ENCODE assay signal across 23 cellular contexts in genomic region chr16:71623597-71623996, GRCh38. TPM values are rescaled to one million over a fixed set of nuclear protein-coding genes. Genes with fewer than 3 reads are reported as not detected.
DNase-seq lines count a peak whose midpoint lies in the region; ATAC-seq and TF ChIP-seq lines count a peak whose summit lies in the region.
"Had no signal": no experiment of that assay in that cellular context is flagged by ENCODE, and none has a peak within 500 bp of the region (broad histone marks: within the 10 kb centered on the region; RNA-seq: fewer than 3 reads in every experiment).

No MANE protein-coding gene starts in this region.

- no peaks in the 10 kb centered on the region for H3K36me3 ChIP-seq in OCI-LY3 (replicated peaks; ENCODE audit: low read depth, low read length)
- no peaks in the 10 kb centered on the region for H3K36me3 ChIP-seq in smooth muscle cell (ENCODE audit: low read depth)
- no peaks in the 10 kb centered on the region for H3K36me3 ChIP-seq in CD8-positive, alpha-beta T cell (ENCODE audit: insufficient read depth, low read length)
- H3K36me3 ChIP-seq: BE2C had no signal

- TF ChIP-seq CTCF in OCI-LY3 (IDR thresholded peaks at IDR 0.05; ENCODE audit: low read depth, low read length) (no peak), smooth muscle cell (IDR thresholded peaks at IDR 0.05; ENCODE audit: borderline replicate concordance, insufficient read depth, poor library complexity, severe bottlenecking) (no peak)
- no peak for TF ChIP-seq CTCF in CD8-positive, alpha-beta T cell (IDR thresholded peaks at IDR 0.05)

- H3K79me2 ChIP-seq in OCI-LY3 (ENCODE audit: low read length) (no peaks in the 10 kb centered on the region), smooth muscle cell (ENCODE audit: low read depth) (no peaks in the 10 kb centered on the region)

- no peak overlapping the region for H3K27ac Mint-ChIP-seq in CD8-positive, alpha-beta T cell
- H3K27ac Mint-ChIP-seq: CD4-positive, alpha-beta memory T cell; H9; T-helper 17 cell had no signal

- no peak for DNase-seq in smooth muscle cell (lab: John Stamatoyannopoulos, UW; ENCODE audit: unreplicated experiment)
- DNase-seq in kidney glomerular epithelial cell (lab: John Stamatoyannopoulos, UW), result no peak
- DNase-seq in glomerular visceral epithelial cell (ENCODE audit: extremely low spot score), result no peak
- no peak for DNase-seq in nucleus accumbens (lab: John Stamatoyannopoulos, UW)
- DNase-seq in CD8-positive, alpha-beta T cell, result no peak
- DNase-seq: BE2C; CD4-positive, alpha-beta memory T cell; GF-D8; H9; KG1; NCI-H1092 treated with DMSO at 0.1 percent for 48 hours; NCI-H1694 treated with DMSO at 0.1 percent for 48 hours; NCI-H446; Right ventricle myocardium superior; SK-N-SH; T-helper 17 cell had no signal

- H3K4me3 ChIP-seq in OCI-LY3 (ENCODE audit: low read length), result no peak overlapping the region
- H3K4me3 ChIP-seq in smooth muscle cell, result no peak overlapping the region
- no peak overlapping the region for H3K4me3 ChIP-seq in CD8-positive, alpha-beta T cell (ENCODE audit: low read depth, low read length)

- H3K4me1 Mint-ChIP-seq in CD8-positive, alpha-beta T cell (ENCODE audit: low read depth), result peaks cover 7% of the 10 kb centered on the region

- H2AFZ ChIP-seq in OCI-LY3 (ENCODE audit: low read depth, low read length), result no peak overlapping the region
- no peak overlapping the region for H2AFZ ChIP-seq in smooth muscle cell (ENCODE audit: low read depth)

- intact Hi-C loops in CD8-positive, alpha-beta T cell (cut with DNase I, micrococcal nuclease), result no loop called here

- ATAC-seq in GM18502 (IDR thresholded peaks at IDR 0.05; ENCODE audit: poor library complexity, unreplicated experiment), result peak; percentile 49
- ATAC-seq in HG02798 (IDR thresholded peaks at IDR 0.05; ENCODE audit: poor library complexity, unreplicated experiment), result peak; percentile 37
- ATAC-seq in CD8-positive, alpha-beta T cell, result no peak
- ATAC-seq: Panc1, T-helper 17 cell had no signal

- 87% methylated on average over 3 of the region's 3 CpGs for WGBS in smooth muscle cell (ENCODE audit: low lambda C conversion rate)

- CTCF ChIA-PET in CD8-positive, alpha-beta T cell (lab: Charles Lee), result interaction anchor here (1.2 kb wide), 1 partner anchor 13 kb away, joined by 5 read pairs; no protein-coding TSS in a partner anchor

- H4K20me1 ChIP-seq in OCI-LY3 (ENCODE audit: insufficient read depth, low read length), result no peaks in the 10 kb centered on the region
- no peaks in the 10 kb centered on the region for H4K20me1 ChIP-seq in smooth muscle cell (ENCODE audit: low read depth)

- peaks cover 4% of the 10 kb centered on the region; the same call in 1 of the 2 replicates for H3K4me1 ChIP-seq in OCI-LY3 (ENCODE audit: low read length)
- H3K4me1 ChIP-seq in smooth muscle cell (ENCODE audit: low read depth), result no peaks in the 10 kb centered on the region
- peaks cover 8% of the 10 kb centered on the region for H3K4me1 ChIP-seq in CD8-positive, alpha-beta T cell (ENCODE audit: insufficient read depth, low read length)
- H3K4me1 ChIP-seq: BE2C had no signal

- H3K4me2 ChIP-seq in OCI-LY3 (ENCODE audit: low read length), result 0 out of 2 replicates have a peak overlapping the region, but pooled peaks have one; percentile 5
- H3K4me2 ChIP-seq in smooth muscle cell, result peak overlapping the region; percentile 40
- H3K4me2 ChIP-seq: SK-N-SH had no signal

- no peak overlapping the region for H3K4me3 Mint-ChIP-seq in CD8-positive, alpha-beta T cell
- H3K4me3 Mint-ChIP-seq: CD4-positive, alpha-beta memory T cell; H9; T-helper 17 cell had no signal

- H3K9ac ChIP-seq in OCI-LY3 (ENCODE audit: low read length) (no peak overlapping the region), smooth muscle cell (ENCODE audit: low read depth) (no peak overlapping the region)
- H3K9ac ChIP-seq: SK-N-SH had no signal

- no peaks in the 10 kb centered on the region for H3F3A ChIP-seq in smooth muscle cell (ENCODE audit: low read depth)

- POLR2A ChIA-PET in CD8-positive, alpha-beta T cell (lab: Charles Lee), result no interaction called here

- no peaks in the 10 kb centered on the region for H3K27me3 ChIP-seq in OCI-LY3 (ENCODE audit: low read depth, low read length)
- H3K27me3 ChIP-seq in smooth muscle cell (ENCODE audit: low read depth), result peaks cover 46% of the 10 kb centered on the region
- peaks cover 12% of the 10 kb centered on the region for H3K27me3 ChIP-seq in CD8-positive, alpha-beta T cell (ENCODE audit: insufficient read depth, low read length)

- H3K36me3 Mint-ChIP-seq in CD8-positive, alpha-beta T cell, result no peaks in the 10 kb centered on the region
- H3K36me3 Mint-ChIP-seq: CD4-positive, alpha-beta memory T cell had no signal

- no peaks in the 10 kb centered on the region for H3K9me3 Mint-ChIP-seq in CD8-positive, alpha-beta T cell

- H3K27me3 Mint-ChIP-seq in CD8-positive, alpha-beta T cell (ENCODE audit: low read depth), result peaks cover 19% of the 10 kb centered on the region

- no peak overlapping the region for H3K27ac ChIP-seq in OCI-LY3 (ENCODE audit: low read length)
- no peak overlapping the region for H3K27ac ChIP-seq in smooth muscle cell (ENCODE audit: low read depth)
- no peak overlapping the region for H3K27ac ChIP-seq in CD8-positive, alpha-beta T cell (ENCODE audit: low read depth, low read length)

- H3K9me3 ChIP-seq in OCI-LY3 (ENCODE audit: insufficient read depth, low read length) (no peaks in the 10 kb centered on the region), smooth muscle cell (replicated peaks; ENCODE audit: low read depth) (no peaks in the 10 kb centered on the region)
- no peaks in the 10 kb centered on the region for H3K9me3 ChIP-seq in CD8-positive, alpha-beta T cell (ENCODE audit: low read length)
- H3K9me3 ChIP-seq: BE2C, SK-N-SH had no signal

RNA-seq across cellular contexts. Expression of gene MARVELD3, which starts 2.4 kb away (rescaled TPM):
- total RNA-seq in smooth muscle cell, result 1.7 and 2.4 TPM in 2 replicates
- polyA plus RNA-seq in smooth muscle cell, result 1.5 and 6.6 TPM in 2 replicates
- not detected for total RNA-seq in CD8-positive, alpha-beta T cell
- total RNA-seq: CD4-positive, alpha-beta memory T cell; Right ventricle myocardium superior; T-helper 17 cell had no signal
- polyA plus RNA-seq: AG04450; CD4-positive, alpha-beta memory T cell; SK-N-SH had no signal

RNA-seq across cellular contexts. Expression of gene TAT, which starts 46.7 kb away (rescaled TPM):
- not detected in 2 replicates for total RNA-seq in smooth muscle cell
- polyA plus RNA-seq in smooth muscle cell, result not detected in 2 replicates
- not detected for total RNA-seq in CD8-positive, alpha-beta T cell
- total RNA-seq: CD4-positive, alpha-beta memory T cell; H9; HT1080; MCF 10A; T-helper 17 cell had no signal
- polyA plus RNA-seq: AG04450; CD4-positive, alpha-beta memory T cell; SK-N-SH had no signal
